1 cellular context compared by ENCODE assay signal in the genomic region with DNA sequence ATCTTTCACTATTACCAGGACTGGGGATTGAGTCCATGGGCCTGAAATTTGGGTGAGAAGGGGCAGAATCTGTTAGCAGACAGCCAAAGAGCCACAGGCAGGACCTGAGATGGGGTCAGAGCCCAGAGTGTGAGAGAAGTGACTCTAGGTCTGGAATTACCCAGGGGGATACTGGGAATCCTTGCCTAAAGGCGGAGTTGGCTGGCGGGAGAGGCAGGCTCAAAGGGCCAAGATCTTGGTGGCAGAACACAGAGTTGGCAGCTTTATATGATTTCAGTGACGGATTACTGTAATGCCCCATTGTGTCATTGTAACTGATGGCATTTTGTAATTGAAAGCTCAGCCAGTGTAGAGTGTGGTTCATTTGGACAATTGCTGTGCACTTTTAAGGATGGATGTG.
TF ChIP-seq lines count a peak whose summit lies in the region.

No MANE protein-coding gene starts in this region.

TF ChIP-seq in GM23338, 12 proteins besides CTCF, POLR2A, EP300 and RAD21 (continued from another document):
- no peak for TF ChIP-seq STAT1 (IDR thresholded peaks at IDR 0.05; ENCODE audit: unreplicated experiment)
